1 cellular context compared by ENCODE assay signal in the genomic region with DNA sequence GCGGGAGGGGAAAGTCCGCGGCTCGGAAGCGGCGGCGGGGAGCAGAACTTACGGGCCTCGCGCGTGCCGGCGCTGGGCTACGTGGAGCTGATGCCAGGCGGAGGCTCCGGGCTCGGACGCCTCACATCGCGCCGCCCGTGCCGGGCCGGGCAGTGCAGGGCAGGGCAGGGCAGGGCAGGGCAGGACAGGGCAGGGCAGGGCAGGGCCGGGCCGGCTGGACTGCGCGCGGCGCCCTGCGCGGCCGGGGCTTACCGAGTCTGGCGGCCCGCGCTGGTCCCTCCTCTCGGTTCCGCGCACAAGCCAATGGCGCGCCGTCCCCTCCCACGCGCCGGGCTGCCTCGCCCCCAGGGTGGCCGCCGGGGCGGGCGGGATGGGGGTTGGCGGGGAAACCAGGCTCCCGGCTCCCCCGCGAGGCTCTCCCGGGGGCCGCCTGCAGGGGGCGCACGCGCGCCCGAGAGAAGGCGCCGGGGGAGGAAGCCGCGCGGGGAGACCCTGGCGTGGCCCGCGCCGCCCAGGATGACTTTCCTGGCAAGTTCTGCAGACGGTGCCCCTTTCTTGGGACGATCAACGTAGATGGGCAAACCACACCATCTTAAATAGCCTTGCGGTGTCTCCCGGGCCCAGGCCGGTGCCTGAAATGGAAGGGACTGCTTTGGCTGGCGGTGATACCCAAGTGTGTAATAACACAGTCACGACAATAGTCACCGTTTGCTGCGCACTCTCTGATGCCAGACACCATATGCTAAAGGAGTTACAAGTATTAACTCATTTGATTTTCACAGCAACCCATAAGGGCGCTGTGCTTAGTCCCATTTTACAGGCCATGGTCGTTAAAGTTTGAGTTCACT.
TF ChIP-seq lines count a peak whose summit lies in the region.

A gene with protein sequence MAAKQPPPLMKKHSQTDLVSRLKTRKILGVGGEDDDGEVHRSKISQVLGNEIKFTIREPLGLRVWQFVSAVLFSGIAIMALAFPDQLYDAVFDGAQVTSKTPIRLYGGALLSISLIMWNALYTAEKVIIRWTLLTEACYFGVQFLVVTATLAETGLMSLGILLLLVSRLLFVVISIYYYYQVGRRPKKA (minus strand): TSS at position 259 of the 848 bp plus-strand sequence. CDS start 12,548 bp downstream, outside the sequence.

TF ChIP-seq in HEK293, 187 proteins besides CTCF, POLR2A, EP300 and RAD21 (continued from another document):
- TF ChIP-seq, protein P1, sequence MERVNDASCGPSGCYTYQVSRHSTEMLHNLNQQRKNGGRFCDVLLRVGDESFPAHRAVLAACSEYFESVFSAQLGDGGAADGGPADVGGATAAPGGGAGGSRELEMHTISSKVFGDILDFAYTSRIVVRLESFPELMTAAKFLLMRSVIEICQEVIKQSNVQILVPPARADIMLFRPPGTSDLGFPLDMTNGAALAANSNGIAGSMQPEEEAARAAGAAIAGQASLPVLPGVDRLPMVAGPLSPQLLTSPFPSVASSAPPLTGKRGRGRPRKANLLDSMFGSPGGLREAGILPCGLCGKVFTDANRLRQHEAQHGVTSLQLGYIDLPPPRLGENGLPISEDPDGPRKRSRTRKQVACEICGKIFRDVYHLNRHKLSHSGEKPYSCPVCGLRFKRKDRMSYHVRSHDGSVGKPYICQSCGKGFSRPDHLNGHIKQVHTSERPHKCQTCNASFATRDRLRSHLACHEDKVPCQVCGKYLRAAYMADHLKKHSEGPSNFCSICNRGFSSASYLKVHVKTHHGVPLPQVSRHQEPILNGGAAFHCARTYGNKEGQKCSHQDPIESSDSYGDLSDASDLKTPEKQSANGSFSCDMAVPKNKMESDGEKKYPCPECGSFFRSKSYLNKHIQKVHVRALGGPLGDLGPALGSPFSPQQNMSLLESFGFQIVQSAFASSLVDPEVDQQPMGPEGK (tag by site-specific recombination; IDR thresholded peaks at IDR 0.05): no peak
- TF ChIP-seq ZNF223 (tag by site-specific recombination; IDR thresholded peaks at IDR 0.05): no peak
- no peak for TF ChIP-seq ZNF214 (tag by site-specific recombination; IDR thresholded peaks at IDR 0.05; ENCODE audit: borderline replicate concordance)
- peak; percentile 22; the same call in 1 of the 2 replicates for TF ChIP-seq ZFHX2 (tag by site-specific recombination; conservative IDR thresholded peaks at IDR 0.05)
- no peak for TF ChIP-seq ZNF146 (tag by site-specific recombination; IDR thresholded peaks at IDR 0.05)
- TF ChIP-seq GLIS1 (tag by site-specific recombination; IDR thresholded peaks at IDR 0.05): peak; percentile 18; the same call in 1 of the 2 replicates
- TF ChIP-seq ZBTB8A (tag by site-specific recombination; IDR thresholded peaks at IDR 0.05): peak; percentile 48
- TF ChIP-seq, protein P2, sequence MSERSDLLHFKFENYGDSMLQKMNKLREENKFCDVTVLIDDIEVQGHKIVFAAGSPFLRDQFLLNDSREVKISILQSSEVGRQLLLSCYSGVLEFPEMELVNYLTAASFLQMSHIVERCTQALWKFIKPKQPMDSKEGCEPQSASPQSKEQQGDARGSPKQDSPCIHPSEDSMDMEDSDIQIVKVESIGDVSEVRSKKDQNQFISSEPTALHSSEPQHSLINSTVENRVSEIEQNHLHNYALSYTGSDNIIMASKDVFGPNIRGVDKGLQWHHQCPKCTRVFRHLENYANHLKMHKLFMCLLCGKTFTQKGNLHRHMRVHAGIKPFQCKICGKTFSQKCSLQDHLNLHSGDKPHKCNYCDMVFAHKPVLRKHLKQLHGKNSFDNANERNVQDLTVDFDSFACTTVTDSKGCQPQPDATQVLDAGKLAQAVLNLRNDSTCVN (tag by site-specific recombination; optimal IDR thresholded peaks at IDR 0.05): peak; percentile 21
- TF ChIP-seq ZNF37A (tag by site-specific recombination; IDR thresholded peaks at IDR 0.05): peak; percentile 98
